12 cellular contexts compared by ENCODE assay signal in the genomic region with DNA sequence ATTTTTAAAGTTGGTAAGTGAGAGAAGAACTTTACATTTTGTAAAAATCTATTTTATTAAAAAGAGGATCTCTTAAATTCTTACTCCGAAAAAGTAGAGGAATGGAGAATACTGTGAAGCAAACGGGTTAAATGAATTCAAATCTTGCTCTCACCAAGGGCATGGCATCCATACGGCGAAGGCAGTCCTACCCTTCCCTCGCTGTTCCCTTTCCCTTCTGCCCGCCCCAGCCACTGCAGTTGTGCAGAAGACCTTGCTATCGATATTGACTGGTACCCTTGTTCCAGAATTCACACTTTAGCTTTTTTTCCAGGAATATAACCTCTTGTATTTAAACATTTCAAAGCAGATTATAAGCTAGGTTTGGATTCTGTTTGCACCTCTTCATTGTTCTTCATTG.
A peak's percentile ranks its signal among the peaks of the same experiment; 100 is the strongest.
DNase-seq lines count a peak whose midpoint lies in the region; ATAC-seq and TF ChIP-seq lines count a peak whose summit lies in the region.
"Had no signal": no experiment of that assay in that cellular context is flagged by ENCODE, and none has a peak within 500 bp of the region (broad histone marks: within the 10 kb centered on the region; RNA-seq: fewer than 3 reads in every experiment).

No MANE protein-coding gene starts in this region.

- H4K20me1 ChIP-seq in HCT116 (ENCODE audit: insufficient read depth) (no peaks in the 10 kb centered on the region), hepatocyte (ENCODE audit: insufficient read depth, poor library complexity, severe bottlenecking) (no peaks in the 10 kb centered on the region), neural progenitor cell (ENCODE audit: low read depth) (no peaks in the 10 kb centered on the region)
- H4K20me1 ChIP-seq: BLaER1 had no signal

- no peaks in the 10 kb centered on the region for H3K36me3 ChIP-seq in A673 (ENCODE audit: insufficient read depth, low read length, poor library complexity, severe bottlenecking)
- H3K36me3 ChIP-seq in HCT116 (ENCODE audit: control insufficient read depth in 1 of 2, insufficient read depth in 2 of 2, low read length in 2 of 2) = no peaks in the 10 kb centered on the region
- no peaks in the 10 kb centered on the region for H3K36me3 ChIP-seq in hepatocyte (replicated peaks; ENCODE audit: insufficient read depth, low read depth)
- no peaks in the 10 kb centered on the region for H3K36me3 ChIP-seq in neural progenitor cell
- H3K36me3 ChIP-seq: BLaER1 had no signal

- intact Hi-C loops in A673 (cut with micrococcal nuclease; ENCODE audit: unreplicated experiment) (loop anchor here (2.0 to 10.0 kb wide), 4 partner anchors 67 to 821 kb away; no protein-coding TSS in a partner anchor), HCT116 (cut with micrococcal nuclease) (loop anchor here (10.0 kb wide), 2 partner anchors 441 to 621 kb away; no protein-coding TSS in a partner anchor)

- peak overlapping the region; percentile 51 for H3K27ac ChIP-seq in A673 (ENCODE audit: low read depth, low read length, poor library complexity, severe bottlenecking)
- no peak overlapping the region for H3K27ac ChIP-seq in HCT116 (ENCODE audit: low read depth, low read length)
- no peak overlapping the region for H3K27ac ChIP-seq in hepatocyte
- H3K27ac ChIP-seq in neural progenitor cell = peak overlapping the region; percentile 85
- H3K27ac ChIP-seq: A549, BLaER1 had no signal

- POLR2A ChIA-PET in A673 (lab: Charles Lee; ENCODE audit: low non-redundant PET) (no interaction called here), HCT116 (lab: Charles Lee) (no interaction called here)

- H3K4me1 ChIP-seq in A673 (ENCODE audit: insufficient read depth, low read length, poor library complexity, severe bottlenecking) (peaks cover 43% of the 10 kb centered on the region), HCT116 (ENCODE audit: control insufficient read depth in 1 of 2, insufficient read depth in 2 of 2, low read length in 2 of 2) (peaks cover 0 to 4% of the 10 kb centered on the region in 2 experiments; a peak in 1 of 4 replicates), hepatocyte (ENCODE audit: insufficient read depth) (peaks cover 14% of the 10 kb centered on the region), neural progenitor cell (peaks cover 20% of the 10 kb centered on the region)
- H3K4me1 ChIP-seq: A549, BLaER1 had no signal

- H3K4me3 ChIP-seq in A673 (ENCODE audit: low read depth, low read length, poor library complexity, severe bottlenecking) (no peak overlapping the region), HCT116 (replicated peaks in 1 of 2; ENCODE audit: low read depth in 1 of 2, low read length in 2 of 2) (no peak overlapping the region), hepatocyte (no peak overlapping the region), neural progenitor cell (no peak overlapping the region)
- H3K4me3 ChIP-seq: A549, BLaER1, GM12878 had no signal

- H3K79me2 ChIP-seq in HCT116 (ENCODE audit: insufficient read depth, low read length) (no peaks in the 10 kb centered on the region), hepatocyte (no peaks in the 10 kb centered on the region), neural progenitor cell (ENCODE audit: low read depth) (no peaks in the 10 kb centered on the region)

- BruUV-seq in A673 (replicated peaks; lab: Mats Ljungman, UMichigan) (no TSS peak), HCT116 (replicated peaks; lab: Mats Ljungman, UMichigan) (no TSS peak)

- no peaks in the 10 kb centered on the region for H3K9me2 ChIP-seq in HCT116 (ENCODE audit: insufficient read depth)
- H3K9me2 ChIP-seq in hepatocyte (replicated peaks; ENCODE audit: insufficient read depth) = no peaks in the 10 kb centered on the region

- H3K4me1 Mint-ChIP-seq in neural progenitor cell (peaks cover 12% of the 10 kb centered on the region), immature natural killer cell (peaks cover 0 to 2% of the 10 kb centered on the region in 2 donors)

- RAD21 ChIA-PET in HCT116 (lab: Charles Lee; ENCODE audit: low non-redundant PET in 1 of 2, low total read pairs in 2 of 2, uncharacterized antibody in 2 of 2, unreplicated experiment in 2 of 2) = interaction anchor here in 1 of 2 experiments (1.2 to 1.4 kb wide), 2 partner anchors 65 to 67 kb away, joined by 4 to 5 read pairs; no protein-coding TSS in a partner anchor

- no peak overlapping the region for H3K9ac ChIP-seq in HCT116 (ENCODE audit: low read length)
- H3K9ac ChIP-seq in neural progenitor cell = no peak overlapping the region
- H3K9ac ChIP-seq: BLaER1 had no signal

- WGBS in hepatocyte (ENCODE audit: low lambda C conversion rate, missing lambda C conversion rate) = 95% methylated on average over 7 of the region's 7 CpGs

- CTCF ChIA-PET in A673 (lab: Charles Lee) (interaction anchor here (0.6 to 2.3 kb wide), 5 partner anchors 26 to 819 kb away, joined by 3 to 18 read pairs (median 4); no protein-coding TSS in a partner anchor), HCT116 (lab: Charles Lee) (interaction anchor here (1.2 to 3.9 kb wide), 8 partner anchors 9 to 617 kb away, joined by 4 to 52 read pairs (median 8); no protein-coding TSS in a partner anchor)

- H3K36me3 Mint-ChIP-seq in neural progenitor cell = no peaks in the 10 kb centered on the region
- H3K36me3 Mint-ChIP-seq in immature natural killer cell = no peaks in the 10 kb centered on the region
- H3K36me3 Mint-ChIP-seq: CD4-positive, CD25-positive, alpha-beta regulatory T cell had no signal

- no peak for TF ChIP-seq POLR2A in HCT116 (IDR thresholded peaks at IDR 0.05; ENCODE audit: borderline replicate concordance, extremely low read depth, insufficient read depth, insufficient read length)

- TF ChIP-seq CTCF in A673 (conservative IDR thresholded peaks at IDR 0.05; ENCODE audit: low read depth, low read length) (no peak), HCT116 (IDR thresholded peaks at IDR 0.05 in 2 of 3, conservative IDR thresholded peaks at IDR 0.05 in 1 of 3; ENCODE audit: borderline replicate concordance in 1 of 3, insufficient read depth in 1 of 3, low read depth in 2 of 3, low read length in 2 of 3) (no peak), hepatocyte (IDR thresholded peaks at IDR 0.05; ENCODE audit: poor library complexity) (no peak), neural progenitor cell (IDR thresholded peaks at IDR 0.05) (no peak)

- ATAC-seq in HCT116 (no peak), HG02623 (IDR thresholded peaks at IDR 0.05; ENCODE audit: unreplicated experiment) (no peak), HG03469 (IDR thresholded peaks at IDR 0.05; ENCODE audit: unreplicated experiment) (no peak)

- H3K27ac Mint-ChIP-seq in neural progenitor cell (no peak overlapping the region), immature natural killer cell (no peak overlapping the region)
- H3K27ac Mint-ChIP-seq: CD4-positive, CD25-positive, alpha-beta regulatory T cell had no signal

- H3F3A ChIP-seq in neural progenitor cell (ENCODE audit: low read depth) = peaks cover 11% of the 10 kb centered on the region

- H2AFZ ChIP-seq in HCT116 (ENCODE audit: low read depth, low read length, poor library complexity, severe bottlenecking) (peak overlapping the region; percentile 80), hepatocyte (peak overlapping the region; percentile 50), neural progenitor cell (replicated peaks) (no peak overlapping the region)

- H3K27me3 Mint-ChIP-seq in neural progenitor cell (ENCODE audit: insufficient read depth, low read depth) (no peaks in the 10 kb centered on the region), immature natural killer cell (ENCODE audit: low read depth in 3 of 3) (peaks cover 0 to 2% (median 0%) of the 10 kb centered on the region in 3 donors)

- no peak overlapping the region for H3K4me2 ChIP-seq in HCT116 (ENCODE audit: low read length)
- peak overlapping the region; percentile 81 for H3K4me2 ChIP-seq in hepatocyte
- H3K4me2 ChIP-seq in neural progenitor cell = peak overlapping the region; percentile 75
- H3K4me2 ChIP-seq: BLaER1 had no signal

- no peaks in the 10 kb centered on the region for H3K27me3 ChIP-seq in A673 (replicated peaks; ENCODE audit: insufficient read depth, low read depth, low read length, poor library complexity)
- no peaks in the 10 kb centered on the region for H3K27me3 ChIP-seq in HCT116 (ENCODE audit: insufficient read depth, low read length)
- no peaks in the 10 kb centered on the region for H3K27me3 ChIP-seq in hepatocyte
- no peaks in the 10 kb centered on the region for H3K27me3 ChIP-seq in neural progenitor cell
- H3K27me3 ChIP-seq: BLaER1 had no signal

- no peaks in the 10 kb centered on the region for H3K9me3 Mint-ChIP-seq in neural progenitor cell
- no peaks in the 10 kb centered on the region for H3K9me3 Mint-ChIP-seq in immature natural killer cell
- H3K9me3 Mint-ChIP-seq: CD4-positive, CD25-positive, alpha-beta regulatory T cell had no signal

- H3K4me3 Mint-ChIP-seq in neural progenitor cell (no peak overlapping the region), immature natural killer cell (no peak overlapping the region)
- H3K4me3 Mint-ChIP-seq: CD4-positive, CD25-positive, alpha-beta regulatory T cell had no signal

- no peak for TF ChIP-seq RAD21 in HCT116 (IDR thresholded peaks at IDR 0.05; ENCODE audit: low read depth)

- H3K9me3 ChIP-seq in A673 (ENCODE audit: low read depth, low read length, poor library complexity, severe bottlenecking) (no peaks in the 10 kb centered on the region), HCT116 (ENCODE audit: control insufficient read depth in 1 of 2, insufficient read depth in 1 of 2, low read depth in 1 of 2, low read length in 2 of 2) (no peaks in the 10 kb centered on the region), hepatocyte (ENCODE audit: low read depth) (no peaks in the 10 kb centered on the region), neural progenitor cell (ENCODE audit: low read depth) (no peaks in the 10 kb centered on the region)
- H3K9me3 ChIP-seq: A549, BLaER1 had no signal

- no peak for DNase-seq in A673 (ENCODE audit: low spot score)
- DNase-seq in HCT116 (ENCODE audit: low read depth, low spot score) = no peak
- DNase-seq in hepatocyte (ENCODE audit: low spot score) = no peak
- DNase-seq in neural progenitor cell (ENCODE audit: low spot score) = no peak
- no peak for DNase-seq in immature natural killer cell
- DNase-seq in activated CD4-positive, alpha-beta T cell treated with anti-CD3 and anti-CD28 coated beads, Interleukin-2, amount 50 U/mL, for 48 hours = no peak

Comparison
In these comparisons a context has a peak if more than half of its experiments do, and no peak if none do; other contexts are left out.
1. H3K27ac ChIP-seq: peak in A673 (single experiment) and neural progenitor cell (single experiment); none in HCT116 (single experiment) and hepatocyte (single experiment).